Comparison of ENCODE assay signal across 8 cellular contexts in genomic region chr2:10278029-10278762, GRCh38. TPM values are rescaled to one million over a fixed set of nuclear protein-coding genes. Genes with fewer than 3 reads are reported as not detected.
DNase-seq lines count a peak whose midpoint lies in the region; ATAC-seq and TF ChIP-seq lines count a peak whose summit lies in the region.

No MANE protein-coding gene starts in this region.

- H3K4me1 Mint-ChIP-seq in T-helper 17 cell: peaks cover 16% of the 10 kb centered on the region

- H3K27me3 ChIP-seq in heart left ventricle (no peaks in the 10 kb centered on the region), skeletal muscle tissue (ENCODE audit: control insufficient read depth in 3 of 3, insufficient read depth in 3 of 3, low read length in 3 of 3) (peaks cover 0 to 4% (median 0%) of the 10 kb centered on the region in 3 donors)

- ATAC-seq in T-helper 17 cell (peak; percentile 41), heart left ventricle (peak; percentile 57 to 91 (median 87)), HG03139 (IDR thresholded peaks at IDR 0.05; ENCODE audit: unreplicated experiment) (no peak), GM21737 (IDR thresholded peaks at IDR 0.05; ENCODE audit: unreplicated experiment) (no peak)

- H3K36me3 Mint-ChIP-seq in T-helper 17 cell (ENCODE audit: low read depth): no peaks in the 10 kb centered on the region

- H3K4me1 ChIP-seq in heart left ventricle (peaks cover 0 to 33% (median 4%) of the 10 kb centered on the region in 12 donors), skeletal muscle tissue (ENCODE audit: control insufficient read depth in 3 of 3, insufficient read depth in 3 of 3, low read length in 3 of 3) (peaks cover 5 to 17% (median 12%) of the 10 kb centered on the region in 3 donors)

- H3K27ac ChIP-seq in heart left ventricle (peak overlapping the region in 5 of 12 donors; percentile 11 to 89 (median 21)), skeletal muscle tissue (ENCODE audit: low read depth, low read length) (peak overlapping the region; percentile 52)

- H3K27me3 Mint-ChIP-seq in T-helper 17 cell: peaks cover 11% of the 10 kb centered on the region

- H3K36me3 ChIP-seq in heart left ventricle (no peaks in the 10 kb centered on the region), skeletal muscle tissue (ENCODE audit: control insufficient read depth in 3 of 3, insufficient read depth in 3 of 3, low read length in 3 of 3) (no peaks in the 10 kb centered on the region)

- peak overlapping the region in 2 of 3 donors; percentile 7 to 40 for H3K9ac ChIP-seq in skeletal muscle tissue (ENCODE audit: low read depth in 1 of 3, low read length in 3 of 3)

- TF ChIP-seq POLR2A in heart left ventricle (IDR thresholded peaks at IDR 0.05): no peak

- intact Hi-C loops in heart left ventricle (cut with DNase I): loop anchor here in 1 of 10 donors (10.0 kb wide), 2 partner anchors 127 to 157 kb away; no protein-coding TSS in a partner anchor

- H3K4me3 ChIP-seq in heart left ventricle (peak overlapping the region in 2 of 12 donors; percentile 13 to 25), skeletal muscle tissue (ENCODE audit: low read length in 3 of 3) (peak overlapping the region in 1 of 3 donors; percentile 22)

- no peak overlapping the region for H3K27ac Mint-ChIP-seq in T-helper 17 cell

- no peak overlapping the region for H3K4me3 Mint-ChIP-seq in T-helper 17 cell

- no peak for TF ChIP-seq CTCF in GM20000 (IDR thresholded peaks at IDR 0.05; ENCODE audit: extremely low read depth, missing control alignments)
- TF ChIP-seq CTCF in heart left ventricle (IDR thresholded peaks at IDR 0.05): no peak

- DNase-seq in GM20000 (ENCODE audit: low spot score): peak; percentile 51
- no peak for DNase-seq in T-helper 17 cell
- peak in 4 of 5 donors; percentile 75 to 86 (median 80) for DNase-seq in heart left ventricle
- DNase-seq in islet precursor cell: no peak
- no peak for DNase-seq in NCI-H526 (lab: John Stamatoyannopoulos, UW)

- WGBS in heart left ventricle, 4 donors: 53 to 68% (median 61%) methylated on average over 19 of the region's 19 CpGs

- H3K9me3 ChIP-seq in T-helper 17 cell (ENCODE audit: control insufficient read depth, low read length, poor library complexity, severe bottlenecking): no peaks in the 10 kb centered on the region
- H3K9me3 ChIP-seq in heart left ventricle: no peaks in the 10 kb centered on the region
- H3K9me3 ChIP-seq in skeletal muscle tissue (ENCODE audit: control insufficient read depth in 3 of 3, low read length in 3 of 3): no peaks in the 10 kb centered on the region

RNA-seq across cellular contexts. Expression of gene HPCAL1, which starts 24.5 kb away (rescaled TPM):
- 10 to 100 TPM; 44.2 TPM for total RNA-seq in T-helper 17 cell
- 10 to 100 TPM; 18.9 to 63.2 (median 40.5) TPM for total RNA-seq in heart left ventricle
- polyA plus RNA-seq in heart left ventricle: 10 to 100 TPM; 30.8 to 42.6 TPM
- total RNA-seq in skeletal muscle tissue: 15.1 TPM

Comparison
In these comparisons a context has a peak if more than half of its experiments do, and no peak if none do; other contexts are left out.
1. DNase-seq: peak in GM20000 (single experiment) and heart left ventricle (4 of 5); none in T-helper 17 cell (0 of 3), islet precursor cell (single experiment) and NCI-H526 (0 of 2).
2. ATAC-seq: peak in T-helper 17 cell (single experiment) and heart left ventricle (4 of 4); none in HG03139 (single experiment) and GM21737 (single experiment).